ENCODE assay signal across 2 cellular contexts in the genomic region with DNA sequence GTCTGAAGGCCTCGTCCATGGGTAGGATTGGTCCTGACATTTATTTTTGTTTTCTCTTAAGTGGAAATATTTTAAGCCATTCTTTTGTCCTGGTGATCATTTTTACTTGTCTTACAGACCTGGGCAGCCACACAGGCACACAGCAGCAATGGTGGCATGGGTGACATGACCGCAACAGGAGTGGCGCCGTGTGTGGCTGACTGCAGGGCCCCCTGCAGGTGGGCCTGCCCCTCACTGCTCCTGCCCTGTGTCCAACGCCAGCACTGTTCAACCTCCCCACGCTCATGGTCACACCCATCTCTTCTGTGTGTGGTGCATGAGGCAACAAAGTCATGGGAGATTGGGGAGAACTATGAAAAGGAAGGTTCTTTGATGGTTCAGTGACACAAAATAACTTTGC.
TF ChIP-seq lines count a peak whose summit lies in the region.

No MANE protein-coding gene starts in this region.

TF ChIP-seq in HepG2, 621 proteins besides CTCF, POLR2A, EP300 and RAD21:
- TF ChIP-seq, protein P1, sequence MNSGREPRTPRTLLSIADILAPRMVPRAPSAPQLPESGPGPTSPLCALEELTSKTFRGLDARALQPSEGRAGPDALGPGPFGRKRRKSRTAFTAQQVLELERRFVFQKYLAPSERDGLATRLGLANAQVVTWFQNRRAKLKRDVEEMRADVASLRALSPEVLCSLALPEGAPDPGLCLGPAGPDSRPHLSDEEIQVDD (CRISPR knock-in tag; IDR thresholded peaks at IDR 0.05; ENCODE audit: borderline replicate concordance) = no peak
- TF ChIP-seq, protein P2, sequence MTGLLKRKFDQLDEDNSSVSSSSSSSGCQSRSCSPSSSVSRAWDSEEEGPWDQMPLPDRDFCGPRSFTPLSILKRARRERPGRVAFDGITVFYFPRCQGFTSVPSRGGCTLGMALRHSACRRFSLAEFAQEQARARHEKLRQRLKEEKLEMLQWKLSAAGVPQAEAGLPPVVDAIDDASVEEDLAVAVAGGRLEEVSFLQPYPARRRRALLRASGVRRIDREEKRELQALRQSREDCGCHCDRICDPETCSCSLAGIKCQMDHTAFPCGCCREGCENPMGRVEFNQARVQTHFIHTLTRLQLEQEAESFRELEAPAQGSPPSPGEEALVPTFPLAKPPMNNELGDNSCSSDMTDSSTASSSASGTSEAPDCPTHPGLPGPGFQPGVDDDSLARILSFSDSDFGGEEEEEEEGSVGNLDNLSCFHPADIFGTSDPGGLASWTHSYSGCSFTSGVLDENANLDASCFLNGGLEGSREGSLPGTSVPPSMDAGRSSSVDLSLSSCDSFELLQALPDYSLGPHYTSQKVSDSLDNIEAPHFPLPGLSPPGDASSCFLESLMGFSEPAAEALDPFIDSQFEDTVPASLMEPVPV (CRISPR knock-in tag; IDR thresholded peaks at IDR 0.05) = no peak
- TF ChIP-seq, protein P3, sequence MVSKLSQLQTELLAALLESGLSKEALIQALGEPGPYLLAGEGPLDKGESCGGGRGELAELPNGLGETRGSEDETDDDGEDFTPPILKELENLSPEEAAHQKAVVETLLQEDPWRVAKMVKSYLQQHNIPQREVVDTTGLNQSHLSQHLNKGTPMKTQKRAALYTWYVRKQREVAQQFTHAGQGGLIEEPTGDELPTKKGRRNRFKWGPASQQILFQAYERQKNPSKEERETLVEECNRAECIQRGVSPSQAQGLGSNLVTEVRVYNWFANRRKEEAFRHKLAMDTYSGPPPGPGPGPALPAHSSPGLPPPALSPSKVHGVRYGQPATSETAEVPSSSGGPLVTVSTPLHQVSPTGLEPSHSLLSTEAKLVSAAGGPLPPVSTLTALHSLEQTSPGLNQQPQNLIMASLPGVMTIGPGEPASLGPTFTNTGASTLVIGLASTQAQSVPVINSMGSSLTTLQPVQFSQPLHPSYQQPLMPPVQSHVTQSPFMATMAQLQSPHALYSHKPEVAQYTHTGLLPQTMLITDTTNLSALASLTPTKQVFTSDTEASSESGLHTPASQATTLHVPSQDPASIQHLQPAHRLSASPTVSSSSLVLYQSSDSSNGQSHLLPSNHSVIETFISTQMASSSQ (IDR thresholded peaks at IDR 0.05; ENCODE audit: low read depth) = no peak
- TF ChIP-seq, protein P3 (CRISPR knock-in tag; IDR thresholded peaks at IDR 0.05; ENCODE audit: borderline replicate concordance) = no peak
- no peak for TF ChIP-seq CC2D1A (CRISPR knock-in tag; IDR thresholded peaks at IDR 0.05)

TF ChIP-seq in K562, 482 proteins besides CTCF, POLR2A, EP300 and RAD21:
- TF ChIP-seq, protein P4, sequence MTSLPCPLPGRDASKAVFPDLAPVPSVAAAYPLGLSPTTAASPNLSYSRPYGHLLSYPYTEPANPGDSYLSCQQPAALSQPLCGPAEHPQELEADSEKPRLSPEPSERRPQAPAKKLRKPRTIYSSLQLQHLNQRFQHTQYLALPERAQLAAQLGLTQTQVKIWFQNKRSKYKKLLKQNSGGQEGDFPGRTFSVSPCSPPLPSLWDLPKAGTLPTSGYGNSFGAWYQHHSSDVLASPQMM (CRISPR knock-in tag; IDR thresholded peaks at IDR 0.05) = no peak
- TF ChIP-seq, protein P5, sequence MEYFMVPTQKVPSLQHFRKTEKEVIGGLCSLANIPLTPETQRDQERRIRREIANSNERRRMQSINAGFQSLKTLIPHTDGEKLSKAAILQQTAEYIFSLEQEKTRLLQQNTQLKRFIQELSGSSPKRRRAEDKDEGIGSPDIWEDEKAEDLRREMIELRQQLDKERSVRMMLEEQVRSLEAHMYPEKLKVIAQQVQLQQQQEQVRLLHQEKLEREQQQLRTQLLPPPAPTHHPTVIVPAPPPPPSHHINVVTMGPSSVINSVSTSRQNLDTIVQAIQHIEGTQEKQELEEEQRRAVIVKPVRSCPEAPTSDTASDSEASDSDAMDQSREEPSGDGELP (CRISPR knock-in tag; IDR thresholded peaks at IDR 0.05; ENCODE audit: borderline replicate concordance) = no peak
- TF ChIP-seq MCM5 (IDR thresholded peaks at IDR 0.05; ENCODE audit: low read depth) = no peak
